13 cellular contexts compared by ENCODE assay signal in genomic region chr3:180018588-180018987, GRCh38. TPM values are rescaled to one million over a fixed set of nuclear protein-coding genes. Genes with fewer than 3 reads are reported as not detected.
DNase-seq lines count a peak whose midpoint lies in the region; ATAC-seq, FAIRE-seq and TF ChIP-seq lines count a peak whose summit lies in the region.
"Had no signal": no experiment of that assay in that cellular context is flagged by ENCODE, and none has a peak within 500 bp of the region (broad histone marks: within the 10 kb centered on the region; RNA-seq: fewer than 3 reads in every experiment).

No MANE protein-coding gene starts in this region.

- H3K4me1 ChIP-seq in H1 (replicated peaks in 1 of 4; ENCODE audit: control insufficient read depth in 3 of 4, insufficient read depth in 4 of 4, low read length in 3 of 4), result no peaks in the 10 kb centered on the region
- no peaks in the 10 kb centered on the region for H3K4me1 ChIP-seq in psoas muscle

- intact Hi-C loops in psoas muscle (cut with DNase I), result no loop called here

- H4K91ac ChIP-seq in H1 (replicated peaks; ENCODE audit: insufficient read length, low read length), result no peak overlapping the region

- TF ChIP-seq CTCF in H1 (IDR thresholded peaks at IDR 0.05; ENCODE audit: control extremely low read depth in 1 of 3, insufficient read depth in 1 of 3, low read depth in 1 of 3, low read length in 3 of 3) (peak in 2 of 3 experiments; percentile 12 to 24; a peak in 2 of 4 replicates), psoas muscle (IDR thresholded peaks at IDR 0.05) (no peak), endothelial cell (IDR thresholded peaks at IDR 0.05; ENCODE audit: unreplicated experiment) (no peak)

- H3K23me2 ChIP-seq in H1 (ENCODE audit: low read depth, low read length), result no peaks in the 10 kb centered on the region

- peak; percentile 52 for DNase-seq in D341Med (ENCODE audit: low spot score)
- DNase-seq in H1 (ENCODE audit: low read depth in 1 of 2, low spot score in 2 of 2), result no peak
- no peak for DNase-seq in psoas muscle
- no peak for DNase-seq in T1000 (lab: John Stamatoyannopoulos, UW)
- no peak for DNase-seq in endothelial cell (ENCODE audit: low spot score)
- DNase-seq in DMS79 (lab: John Stamatoyannopoulos, UW), result no peak
- DNase-seq: aorta; effector memory CD4-positive, alpha-beta T cell; glutamatergic neuron had no signal

- H3K9me3 Mint-ChIP-seq in endothelial cell (ENCODE audit: unreplicated experiment), result no peaks in the 10 kb centered on the region
- H3K9me3 Mint-ChIP-seq: memory B cell had no signal

- POLR2A ChIA-PET in H1 (lab: Charles Lee; ENCODE audit: partially characterized antibody), result no interaction called here

- FAIRE-seq in H1 (lab: Jason Lieb, UNC), result no peak

- H3K9me3 ChIP-seq in H1 (ENCODE audit: insufficient read depth in 2 of 2, low read depth in 1 of 2, low read length in 1 of 2), result no peaks in the 10 kb centered on the region
- H3K9me3 ChIP-seq in psoas muscle, result no peaks in the 10 kb centered on the region

- no peak overlapping the region for H3K18ac ChIP-seq in H1 (ENCODE audit: extremely low read depth, low read length)

- H4K5ac ChIP-seq in H1 (ENCODE audit: insufficient read length, low read depth, low read length), result no peak overlapping the region

- TF ChIP-seq POLR2A in H1 (IDR thresholded peaks at IDR 0.05; ENCODE audit: control extremely low read depth in 1 of 2, low read depth in 2 of 2, low read length in 2 of 2), result no peak

- no peak overlapping the region for H3K56ac ChIP-seq in H1 (replicated peaks; ENCODE audit: insufficient read length, low read depth, low read length)

- H3K27me3 ChIP-seq in H1 (replicated peaks in 1 of 4; ENCODE audit: control insufficient read depth in 3 of 4, extremely low read depth in 1 of 4, insufficient read depth in 3 of 4, low read length in 3 of 4), result no peaks in the 10 kb centered on the region
- no peaks in the 10 kb centered on the region for H3K27me3 ChIP-seq in psoas muscle (ENCODE audit: insufficient read depth in 3 of 3, low read length in 2 of 3)

- H2AK5ac ChIP-seq in H1 (ENCODE audit: low read depth, low read length), result no peak overlapping the region

- no peaks in the 10 kb centered on the region for H3K27me3 Mint-ChIP-seq in endothelial cell (ENCODE audit: unreplicated experiment)
- H3K27me3 Mint-ChIP-seq: memory B cell had no signal

- peak; percentile 67 for ATAC-seq in GM19463 (IDR thresholded peaks at IDR 0.05; ENCODE audit: unreplicated experiment)
- ATAC-seq in HG03354 (IDR thresholded peaks at IDR 0.05; ENCODE audit: poor library complexity, severe bottlenecking, unreplicated experiment), result peak; percentile 45
- no peak for ATAC-seq in psoas muscle

- H3K36me3 Mint-ChIP-seq in endothelial cell (ENCODE audit: low read depth, unreplicated experiment), result no peaks in the 10 kb centered on the region
- H3K36me3 Mint-ChIP-seq: memory B cell had no signal

- no peak overlapping the region for H2AFZ ChIP-seq in H1 (ENCODE audit: low read length)

- no peak overlapping the region for H3K14ac ChIP-seq in H1 (ENCODE audit: insufficient read length)

- no peak overlapping the region for H2BK12ac ChIP-seq in H1 (ENCODE audit: low read depth, low read length)

- H2BK20ac ChIP-seq in H1 (ENCODE audit: low read length), result no peak overlapping the region

- CTCF ChIA-PET in H1 (lab: Charles Lee; ENCODE audit: partially characterized antibody), result interaction anchor here (0.6 to 1.3 kb wide), 8 partner anchors 51 to 247 kb away, joined by 3 to 7 read pairs (median 4); no protein-coding TSS in a partner anchor

- no peak overlapping the region for H3K4me2 ChIP-seq in H1 (ENCODE audit: insufficient read depth in 1 of 2, low read depth in 2 of 2, low read length in 2 of 2)

- WGBS in H1 (ENCODE audit: extremely low coverage in 1 of 2, insufficient coverage in 1 of 2, insufficient read length in 1 of 2, insufficient replicate concordance in 2 of 2, low coverage in 1 of 2, low lambda C conversion rate in 2 of 2, missing lambda C conversion rate in 1 of 2), 2 experiments, result 73% methylated on average over 4 of the region's 4 CpGs; no CpG with 5 or more reads in 1 of the 2 experiments
- 46 to 57% (median 51%) methylated on average over 4 of the region's 4 CpGs for WGBS in psoas muscle, 3 donors

- H3K36me3 ChIP-seq in H1 (ENCODE audit: control insufficient read depth in 2 of 4, insufficient read depth in 4 of 4, low read length in 3 of 4) (no peaks in the 10 kb centered on the region), psoas muscle (ENCODE audit: insufficient read depth in 1 of 2, low read depth in 1 of 2) (no peaks in the 10 kb centered on the region)

- no peak overlapping the region for H2BK15ac ChIP-seq in H1 (ENCODE audit: low read length)

- no peak overlapping the region for H3K4ac ChIP-seq in H1 (replicated peaks; ENCODE audit: insufficient read length, low read depth, low read length)

- no peaks in the 10 kb centered on the region for H3K4me1 Mint-ChIP-seq in endothelial cell (ENCODE audit: unreplicated experiment)
- H3K4me1 Mint-ChIP-seq: memory B cell had no signal

- H3K79me2 ChIP-seq in H1 (ENCODE audit: control insufficient read depth in 1 of 2, insufficient read depth in 2 of 2, low read length in 2 of 2), result no peaks in the 10 kb centered on the region

- H3K9ac ChIP-seq in H1 (replicated peaks in 1 of 4; ENCODE audit: extremely low read depth in 1 of 4, low read depth in 3 of 4, low read length in 3 of 4), result no peak overlapping the region

- H4K20me1 ChIP-seq in H1 (replicated peaks in 1 of 2; ENCODE audit: control insufficient read depth in 1 of 2, insufficient read depth in 2 of 2, low read length in 2 of 2), result no peaks in the 10 kb centered on the region

- H2BK5ac ChIP-seq in H1 (ENCODE audit: low read depth, low read length), result no peak overlapping the region

- peak; percentile 46 to 60 for TF ChIP-seq RAD21 in H1 (IDR thresholded peaks at IDR 0.05 in 1 of 2, conservative IDR thresholded peaks at IDR 0.05 in 1 of 2; ENCODE audit: low read depth in 2 of 2, low read length in 2 of 2)

- H3K4me3 ChIP-seq in H1 (ENCODE audit: extremely low read depth in 1 of 4, insufficient read depth in 2 of 4, low read depth in 3 of 4, low read length in 4 of 4) (no peak overlapping the region), psoas muscle (no peak overlapping the region)

- H3K27ac ChIP-seq in H1 (ENCODE audit: low read depth, low read length), result no peak overlapping the region
- no peak overlapping the region for H3K27ac ChIP-seq in psoas muscle

- no peak overlapping the region for H2BK120ac ChIP-seq in H1 (replicated peaks; ENCODE audit: low read depth, low read length)

- no peak for TF ChIP-seq EP300 in H1 (IDR thresholded peaks at IDR 0.05; ENCODE audit: borderline replicate concordance in 1 of 2, low read depth in 2 of 2, low read length in 2 of 2)

- no peak overlapping the region for H3K23ac ChIP-seq in H1 (ENCODE audit: insufficient read length)

- H3K27ac Mint-ChIP-seq in endothelial cell (ENCODE audit: unreplicated experiment), result no peak overlapping the region
- H3K27ac Mint-ChIP-seq: memory B cell had no signal

- H4K8ac ChIP-seq in H1 (ENCODE audit: extremely low read depth, insufficient read depth, low read length), result no peak overlapping the region

- H3K4me3 Mint-ChIP-seq in endothelial cell (ENCODE audit: unreplicated experiment), result no peak overlapping the region
- H3K4me3 Mint-ChIP-seq: memory B cell had no signal

- no peaks in the 10 kb centered on the region for H3K79me1 ChIP-seq in H1 (ENCODE audit: low read depth, low read length)

TF ChIP-seq in H1, 55 proteins besides CTCF, POLR2A, EP300 and RAD21:
- TF ChIP-seq FOSL1 (IDR thresholded peaks at IDR 0.05; ENCODE audit: insufficient read depth, low read depth, low read length), result no peak
- TF ChIP-seq SIX5 (IDR thresholded peaks at IDR 0.05; ENCODE audit: low read depth, low read length), result no peak
- no peak for TF ChIP-seq KDM5A (IDR thresholded peaks at IDR 0.05; ENCODE audit: low read length)
- no peak for TF ChIP-seq YY1 (IDR thresholded peaks at IDR 0.05; ENCODE audit: low read depth, low read length)
- no peak for TF ChIP-seq ZNF274 (IDR thresholded peaks at IDR 0.05; ENCODE audit: borderline replicate concordance, extremely low read depth, low read length)
- no peak for TF ChIP-seq NRF1 (IDR thresholded peaks at IDR 0.05; ENCODE audit: low read depth, low read length)
- no peak for TF ChIP-seq TCF12 (IDR thresholded peaks at IDR 0.05; ENCODE audit: low read depth, low read length)
- no peak for TF ChIP-seq CTBP2 (IDR thresholded peaks at IDR 0.05; ENCODE audit: borderline replicate concordance, insufficient read depth, insufficient read length, low read length)
- no peak for TF ChIP-seq SUZ12 (IDR thresholded peaks at IDR 0.05; ENCODE audit: low read length)
- TF ChIP-seq BCL11A (IDR thresholded peaks at IDR 0.05; ENCODE audit: low read depth in 2 of 2, low read length in 2 of 2), result no peak
- no peak for TF ChIP-seq HDAC6 (IDR thresholded peaks at IDR 0.05; ENCODE audit: low read depth, low read length)
- no peak for TF ChIP-seq SRF (IDR thresholded peaks at IDR 0.05; ENCODE audit: low read depth, low read length)
TF ChIP-seq in H1: peak in this region for 0.

RNA-seq across cellular contexts. Expression of gene PEX5L, which starts 18.1 kb away (rescaled TPM):
- 4.2 and 4.9 TPM in 2 replicates for total RNA-seq in H1 (2021; fragmentation: NEBNext Ultra II Directional; extraction: Animal tissue kit (Norgen Biotek cat#: 25700))
- polyA plus RNA-seq in H1 (2011; rRNA removed), result 0.80 and 0.89 TPM in 2 replicates
- polyA plus RNA-seq in H1 (2011; cell fraction: cytosol; rRNA removed), result 1.1 TPM
- polyA plus RNA-seq in H1 (2011; cell fraction: nucleus; rRNA removed), result 4.4 TPM
- 1.1 to 1.8 TPM (median 1.7 TPM) in 4 replicates for polyA plus RNA-seq in H1 (2012, experiment 1 of 2)
- 0.28 TPM for polyA plus RNA-seq in H1 (2012, experiment 2 of 2)
- 2.6 TPM for polyA plus RNA-seq in H1 (2013, experiment 1 of 2)
- 2.4 TPM for polyA plus RNA-seq in H1 (2013, experiment 2 of 2)
- 2.5 and 2.6 TPM in 2 replicates for polyA minus RNA-seq in H1 (2011; rRNA and poly(A)+ RNA removed)
- 2.3 TPM for polyA minus RNA-seq in H1 (2011; cell fraction: cytosol; rRNA and poly(A)+ RNA removed)
- polyA minus RNA-seq in H1 (2011; cell fraction: nucleus; rRNA and poly(A)+ RNA removed), result 23.7 TPM
- total RNA-seq in psoas muscle, result not detected
- under 1 TPM in 1 of 3 donors, not detected in 2; 0.14 TPM for polyA plus RNA-seq in psoas muscle
- total RNA-seq in endothelial cell (ENCODE audit: unreplicated experiment), result 5.2 TPM
- total RNA-seq: pulmonary artery endothelial cell had no signal
- polyA plus RNA-seq: aorta had no signal

Comparison
In these comparisons a context has a peak if more than half of its experiments do, and no peak if none do; other contexts are left out.
1. ATAC-seq: peak in GM19463 (single experiment) and HG03354 (single experiment); none in psoas muscle (0 of 4).
2. CTCF ChIP-seq: peak in H1 (2 of 3); none in psoas muscle (single experiment) and endothelial cell (single experiment).